ENCODE assay signal across 26 cellular contexts in genomic region chr5:123856736-123857135, GRCh38.
DNase-seq lines count a peak whose midpoint lies in the region; ATAC-seq and TF ChIP-seq lines count a peak whose summit lies in the region.
"Had no signal": no experiment of that assay in that cellular context is flagged by ENCODE, and none has a peak within 500 bp of the region (broad histone marks: within the 10 kb centered on the region; RNA-seq: fewer than 3 reads in every experiment).

No MANE protein-coding gene starts in this region.

- H3K4me2 ChIP-seq in MM.1S (ENCODE audit: low read depth, low read length), result no peak overlapping the region
- H3K4me2 ChIP-seq: SK-N-SH had no signal

- H3K9me3 ChIP-seq in MM.1S (replicated peaks; ENCODE audit: insufficient read depth, low read length), result no peaks in the 10 kb centered on the region
- H3K9me3 ChIP-seq: HAP-1, MG63, SK-N-SH had no signal

- no peaks in the 10 kb centered on the region for H3K9me2 ChIP-seq in MM.1S (replicated peaks; ENCODE audit: insufficient read depth, low read length)
- H3K9me2 ChIP-seq: SK-N-SH had no signal

- peaks cover 0 to 6% (median 2%) of the 10 kb centered on the region in 5 experiments for H3K9me3 Mint-ChIP-seq in brain
- H3K9me3 Mint-ChIP-seq: HFFc6 had no signal

- no peaks in the 10 kb centered on the region for H3K27me3 ChIP-seq in MM.1S (replicated peaks; ENCODE audit: insufficient read depth, low read length)
- H3K27me3 ChIP-seq: MG63 had no signal

- H3K79me2 ChIP-seq in MM.1S (ENCODE audit: low read length), result no peaks in the 10 kb centered on the region

- H3K4me3 ChIP-seq in fibroblast of the aortic adventitia (ENCODE audit: low read depth, low read length), result no peak overlapping the region
- H3K4me3 ChIP-seq in MM.1S (ENCODE audit: low read length), result no peak overlapping the region
- H3K4me3 ChIP-seq: HAP-1, MG63 had no signal

- H3K27me3 Mint-ChIP-seq in brain, result peaks cover 5% of the 10 kb centered on the region
- H3K27me3 Mint-ChIP-seq: B cell; CD8-positive, alpha-beta memory T cell had no signal

- peak overlapping the region in 4 of 5 experiments; percentile 1 to 67 (median 29) for H3K27ac Mint-ChIP-seq in brain
- H3K27ac Mint-ChIP-seq: B cell; CD8-positive, alpha-beta memory T cell; HFFc6 had no signal

- no peaks in the 10 kb centered on the region for H3K4me1 ChIP-seq in MM.1S (ENCODE audit: low read length)
- H3K4me1 ChIP-seq: HAP-1 had no signal

- no peaks in the 10 kb centered on the region for H4K20me1 ChIP-seq in MM.1S (ENCODE audit: insufficient read depth, low read length)

- no peaks in the 10 kb centered on the region for H3K36me3 ChIP-seq in MM.1S (replicated peaks; ENCODE audit: insufficient read depth, low read length)
- H3K36me3 ChIP-seq: HAP-1, MG63 had no signal

- H3K27ac ChIP-seq in MM.1S (ENCODE audit: low read length), result no peak overlapping the region
- H3K27ac ChIP-seq: C4-2B had no signal

- ATAC-seq in GM18511 (IDR thresholded peaks at IDR 0.05; ENCODE audit: unreplicated experiment), result no peak
- ATAC-seq: PC-3 had no signal

- peaks cover 5% of the 10 kb centered on the region for H3K36me3 Mint-ChIP-seq in brain
- H3K36me3 Mint-ChIP-seq: CD8-positive, alpha-beta memory T cell had no signal

- no peak overlapping the region for H3K9ac ChIP-seq in MM.1S (ENCODE audit: low read length)
- H3K9ac ChIP-seq: SK-N-SH had no signal

- peaks cover 39% of the 10 kb centered on the region for H3K4me1 Mint-ChIP-seq in brain
- H3K4me1 Mint-ChIP-seq: B cell; CD8-positive, alpha-beta memory T cell had no signal

- DNase-seq in Ammon's horn (ENCODE audit: low spot score) (peak; percentile 14), fibroblast of the aortic adventitia (ENCODE audit: low read depth) (peak; percentile 4), pons (ENCODE audit: low spot score) (peak; percentile 53), iPS-NIHi7 (ENCODE audit: extremely low spot score) (no peak), MM.1S (no peak)
- DNase-seq in activated naive CD4-positive, alpha-beta T cell treated with anti-CD3 and anti-CD28 coated beads, Interleukin-2, amount 50 U/mL, for 16 hours, result no peak
- DNase-seq: CD8-positive, alpha-beta memory T cell; DMS 273 treated with DMSO at 0.1 percent for 48 hours; DMS79 treated with DMSO at 0.1 percent for 48 hours; GF-D8; GOT3; HFFc6; KBM-7; MG63; NCI-H2029; NCI-H446; NCI-H524 treated with DMSO at 0.1 percent for 48 hours; NCI-H82; NK-92 treated with Interleukin-12 subunit alpha and Interleukin-12 subunit beta, amount 100 ng/mL, for 24 hours; PC-3; SK-N-SH had no signal

- H2AFZ ChIP-seq in MM.1S (ENCODE audit: low read length), result no peak overlapping the region

- no peaks in the 10 kb centered on the region for H3F3A ChIP-seq in MM.1S (ENCODE audit: insufficient read depth, low read length)

- no peak overlapping the region for H3K4me3 Mint-ChIP-seq in brain
- H3K4me3 Mint-ChIP-seq: B cell; CD8-positive, alpha-beta memory T cell; HFFc6 had no signal

- TF ChIP-seq CTCF in brain (conservative IDR thresholded peaks at IDR 0.05) (no peak), fibroblast of the aortic adventitia (IDR thresholded peaks at IDR 0.05; ENCODE audit: insufficient read depth, low read length) (no peak), MM.1S (IDR thresholded peaks at IDR 0.05; ENCODE audit: low read length) (no peak)

Comparison
In these comparisons a context has a peak if more than half of its experiments do, and no peak if none do; other contexts are left out.
1. DNase-seq: peak in Ammon's horn (single experiment), fibroblast of the aortic adventitia (single experiment) and pons (single experiment); none in iPS-NIHi7 (single experiment), activated naive CD4-positive, alpha-beta T cell treated with anti-CD3 and anti-CD28 coated beads, Interleukin-2, amount 50 U/mL, for 16 hours (single experiment) and MM.1S (single experiment).